In genomic region chrX:66677430-66677829, GRCh38 we compare ENCODE assay signal across 24 cellular contexts. TPM values are rescaled to one million over a fixed set of nuclear protein-coding genes. Genes with fewer than 3 reads are reported as not detected.
DNase-seq lines count a peak whose midpoint lies in the region; ATAC-seq and TF ChIP-seq lines count a peak whose summit lies in the region.
"Had no signal": no experiment of that assay in that cellular context is flagged by ENCODE, and none has a peak within 500 bp of the region (broad histone marks: within the 10 kb centered on the region; RNA-seq: fewer than 3 reads in every experiment).

No MANE protein-coding gene starts in this region.

- no peaks in the 10 kb centered on the region for H3K79me2 ChIP-seq in fibroblast of lung (ENCODE audit: control insufficient read depth, insufficient read depth, low read length)
- H3K79me2 ChIP-seq: parathyroid adenoma had no signal

- no peak for ATAC-seq in HG03097 (IDR thresholded peaks at IDR 0.05; ENCODE audit: low FRiP score, unreplicated experiment)
- ATAC-seq in GM19328 (IDR thresholded peaks at IDR 0.05; ENCODE audit: unreplicated experiment): no peak
- ATAC-seq: esophagus mucosa, lower lobe of right lung, sciatic nerve had no signal

- peak overlapping the region; percentile 51 for H3K4me2 ChIP-seq in fibroblast of lung (ENCODE audit: extremely low read depth, insufficient read depth, low read length)
- H3K4me2 ChIP-seq in skeletal muscle satellite cell (ENCODE audit: low read length): peak overlapping the region; percentile 74

- H3K27me3 ChIP-seq in adipocyte (replicated peaks; ENCODE audit: control insufficient read depth, insufficient read depth, low read length) (no peaks in the 10 kb centered on the region), fibroblast of lung (ENCODE audit: control insufficient read depth, insufficient read depth, low read length) (no peaks in the 10 kb centered on the region), skeletal muscle satellite cell (ENCODE audit: control insufficient read depth, insufficient read depth, low read length) (no peaks in the 10 kb centered on the region)
- H3K27me3 ChIP-seq: tibial nerve had no signal

- peak overlapping the region; percentile 70 for H3K9ac ChIP-seq in adipocyte (ENCODE audit: low read length)
- H3K9ac ChIP-seq in fibroblast of lung (ENCODE audit: insufficient read depth, low read length): no peak overlapping the region
- H3K9ac ChIP-seq in skeletal muscle satellite cell (ENCODE audit: low read depth, low read length): peak overlapping the region; percentile 54
- H3K9ac ChIP-seq: parathyroid adenoma had no signal

- no peak overlapping the region for H2AFZ ChIP-seq in fibroblast of lung (ENCODE audit: low read length)
- H2AFZ ChIP-seq: parathyroid adenoma had no signal

- no peaks in the 10 kb centered on the region for H4K20me1 ChIP-seq in fibroblast of lung (ENCODE audit: control insufficient read depth, extremely low read depth, insufficient read depth, low read length)

- no peak overlapping the region for H3K27ac ChIP-seq in fibroblast of lung (ENCODE audit: insufficient read depth, low read length)
- H3K27ac ChIP-seq: lower lobe of right lung, parathyroid adenoma, tibial nerve, WERI-Rb-1 had no signal

- H3K4me3 ChIP-seq in adipocyte (ENCODE audit: low read length) (peak overlapping the region; percentile 71), fibroblast of lung (replicated peaks in 1 of 4; ENCODE audit: control extremely low read depth in 1 of 4, insufficient read depth in 1 of 4, low read depth in 3 of 4, low read length in 4 of 4) (no peak overlapping the region), skeletal muscle satellite cell (ENCODE audit: low read length) (peak overlapping the region; percentile 39)
- H3K4me3 ChIP-seq: lower lobe of right lung, tibial nerve had no signal

- H3K4me1 ChIP-seq in adipocyte (ENCODE audit: control insufficient read depth, insufficient read depth, low read length) (peaks cover 24% of the 10 kb centered on the region), fibroblast of lung (ENCODE audit: control insufficient read depth, extremely low read depth, insufficient read depth, low read length) (no peaks in the 10 kb centered on the region), skeletal muscle satellite cell (ENCODE audit: control insufficient read depth, insufficient read depth, low read length) (peaks cover 41% of the 10 kb centered on the region)
- H3K4me1 ChIP-seq: lower lobe of right lung, parathyroid adenoma, tibial nerve had no signal

- H3K9me3 ChIP-seq in adipocyte (ENCODE audit: control insufficient read depth, low read length): no peaks in the 10 kb centered on the region
- H3K9me3 ChIP-seq in fibroblast of lung (ENCODE audit: control insufficient read depth, insufficient read depth, low read depth, low read length): no peaks in the 10 kb centered on the region
- H3K9me3 ChIP-seq in skeletal muscle satellite cell (replicated peaks; ENCODE audit: low read length): no peaks in the 10 kb centered on the region
- H3K9me3 ChIP-seq: lower lobe of right lung, tibial nerve had no signal

- H3K36me3 ChIP-seq in adipocyte (ENCODE audit: control insufficient read depth, insufficient read depth, low read length, severe bottlenecking): no peaks in the 10 kb centered on the region
- no peaks in the 10 kb centered on the region for H3K36me3 ChIP-seq in fibroblast of lung (ENCODE audit: control insufficient read depth, insufficient read depth, low read length)
- H3K36me3 ChIP-seq in skeletal muscle satellite cell (ENCODE audit: insufficient read depth, low read length): no peaks in the 10 kb centered on the region
- H3K36me3 ChIP-seq: lower lobe of right lung, tibial nerve, WERI-Rb-1 had no signal

- TF ChIP-seq CTCF in fibroblast of lung (conservative IDR thresholded peaks at IDR 0.05 in 1 of 2, IDR thresholded peaks at IDR 0.05 in 1 of 2; ENCODE audit: low read depth in 1 of 2, low read length in 2 of 2): no peak

- DNase-seq in HT1080 (ENCODE audit: low read depth) (peak; percentile 55), adipocyte (ENCODE audit: low read depth) (peak; percentile 10), fibroblast of lung (ENCODE audit: low read depth in 2 of 2) (peak in 1 of 2 donors; percentile 39)
- no peak for DNase-seq in stimulated activated CD4-positive, alpha-beta T cell treated with anti-CD3 and anti-CD28 coated beads, Interleukin-4, amount 100 ng/mL, for 4 hours
- DNase-seq: activated naive CD4-positive, alpha-beta T cell treated with anti-CD3 and anti-CD28 coated beads, Interleukin-2, amount 50 U/mL, for 16 hours; anterior cingulate cortex; CD4-positive, alpha-beta memory T cell; cerebellar nuclear complex; effector CD4-positive, alpha-beta T cell; glutamatergic neuron; lower lobe of right lung; NCI-H1105; NCI-H2029; NCI-H345; NCI-H774; T-helper 9 cell; WERI-Rb-1 had no signal

RNA-seq across cellular contexts. Expression of gene EDA2R, which starts 38.6 kb away (rescaled TPM):
- total RNA-seq in HT1080 (2014; rRNA removed; shearing (Covaris generic)): 13.5 and 17.2 TPM in 2 replicates
- polyA plus RNA-seq in HT1080 (2015; cell fraction: cytosol; rRNA removed): 17.7 and 21.6 TPM in 2 replicates
- 86.4 and 98.5 TPM in 2 replicates for polyA plus RNA-seq in HT1080 (2015; cell fraction: nucleus; rRNA removed)
- 15.7 and 21.0 TPM in 2 replicates for total RNA-seq in fibroblast of lung
- 9.3 and 13.7 TPM in 2 replicates for polyA plus RNA-seq in fibroblast of lung
- polyA plus RNA-seq in fibroblast of lung (2012): 5.3 and 8.0 TPM in 2 replicates
- polyA minus RNA-seq in fibroblast of lung (ENCODE audit: low replicate concordance): 8.4 and 30.5 TPM in 2 replicates
- 12.9 and 14.7 TPM in 2 replicates for total RNA-seq in skeletal muscle satellite cell (2012; rRNA removed)

Comparison
In these comparisons a context has a peak if more than half of its experiments do, and no peak if none do; other contexts are left out.
1. DNase-seq: peak in HT1080 (single experiment) and adipocyte (single experiment); none in stimulated activated CD4-positive, alpha-beta T cell treated with anti-CD3 and anti-CD28 coated beads, Interleukin-4, amount 100 ng/mL, for 4 hours (0 of 2).
2. H3K4me3 ChIP-seq: peak in adipocyte (single experiment) and skeletal muscle satellite cell (single experiment); none in fibroblast of lung (0 of 4).